ENCODE assay signal across 12 cellular contexts in the genomic region with DNA sequence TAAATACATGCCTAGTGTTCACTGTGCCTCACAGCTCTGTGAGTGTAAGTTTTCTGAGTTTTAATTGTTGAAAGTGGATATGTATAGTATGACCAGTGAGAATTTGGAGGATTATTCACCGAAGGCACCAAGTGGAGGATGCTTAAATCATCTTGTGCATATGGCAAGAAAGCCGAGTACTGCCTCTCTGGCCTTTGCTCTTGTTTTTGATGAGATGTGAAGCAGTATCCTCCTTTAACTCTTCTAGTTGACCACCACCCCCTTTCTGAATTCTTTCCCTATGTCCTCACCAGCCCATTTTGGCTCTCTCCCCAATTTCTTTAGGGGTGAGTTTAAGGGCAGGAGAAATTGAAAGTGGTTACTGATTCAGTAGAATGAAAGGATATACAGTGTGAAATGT.
DNase-seq lines count a peak whose midpoint lies in the region; ATAC-seq and TF ChIP-seq lines count a peak whose summit lies in the region.
"Had no signal": no experiment of that assay in that cellular context is flagged by ENCODE, and none has a peak within 500 bp of the region (broad histone marks: within the 10 kb centered on the region; RNA-seq: fewer than 3 reads in every experiment).

No MANE protein-coding gene starts in this region.

- no peaks in the 10 kb centered on the region for H3K9me3 Mint-ChIP-seq in natural killer cell treated with Interleukin-12 subunit alpha and Interleukin-12 subunit beta and Interleukin-15 and Interleukin-18, amount 100 ng/mL, for 72 hours
- no peaks in the 10 kb centered on the region for H3K9me3 Mint-ChIP-seq in endodermal cell

- no peaks in the 10 kb centered on the region for H3K27me3 Mint-ChIP-seq in natural killer cell treated with Interleukin-12 subunit alpha and Interleukin-12 subunit beta and Interleukin-15 and Interleukin-18, amount 100 ng/mL, for 72 hours
- H3K27me3 Mint-ChIP-seq in endodermal cell (ENCODE audit: insufficient read depth): no peaks in the 10 kb centered on the region

- no peaks in the 10 kb centered on the region for H3K9me3 ChIP-seq in heart right ventricle
- no peaks in the 10 kb centered on the region for H3K9me3 ChIP-seq in endodermal cell (ENCODE audit: control insufficient read depth, low read length)
- H3K9me3 ChIP-seq: A549, pancreas had no signal

- peaks cover 7 to 74% (median 57%) of the 10 kb centered on the region in 9 donors for H3K4me1 ChIP-seq in heart right ventricle
- H3K4me1 ChIP-seq in endodermal cell (ENCODE audit: control insufficient read depth, insufficient read depth, low read length): peaks cover 28% of the 10 kb centered on the region

- H3K27me3 ChIP-seq in heart right ventricle (peaks cover 0 to 46% (median 0%) of the 10 kb centered on the region in 7 donors), endodermal cell (ENCODE audit: control insufficient read depth, insufficient read depth, low read length, poor library complexity, severe bottlenecking) (no peaks in the 10 kb centered on the region)
- H3K27me3 ChIP-seq: pancreas had no signal

- DNase-seq in heart right ventricle: no peak
- no peak for DNase-seq in Right ventricle myocardium superior
- peak; percentile 97 for DNase-seq in choroid plexus epithelial cell (ENCODE audit: low read depth)
- peak; percentile 66 for DNase-seq in myocyte (ENCODE audit: low read depth)
- DNase-seq in natural killer cell treated with Interleukin-12 subunit alpha and Interleukin-12 subunit beta and Interleukin-15 and Interleukin-18, amount 100 ng/mL, for 72 hours (ENCODE audit: low spot score): no peak
- no peak for DNase-seq in AML-193 (lab: John Stamatoyannopoulos, UW)
- DNase-seq in endodermal cell: no peak
- DNase-seq: activated CD4-positive, alpha-beta T cell treated with anti-CD3 and anti-CD28 coated beads for 1 hour; NCI-H1417; pancreas had no signal

- no peak overlapping the region for H3K9ac ChIP-seq in endodermal cell (ENCODE audit: extremely low read depth, low read length, poor library complexity, severe bottlenecking)

- no peak overlapping the region for H3K4me3 ChIP-seq in heart right ventricle
- no peak overlapping the region for H3K4me3 ChIP-seq in choroid plexus epithelial cell (ENCODE audit: low read depth, low read length)
- no peak overlapping the region for H3K4me3 ChIP-seq in endodermal cell (ENCODE audit: low read length)
- H3K4me3 ChIP-seq: A549, pancreas had no signal

- no peak overlapping the region for H3K4me3 Mint-ChIP-seq in natural killer cell treated with Interleukin-12 subunit alpha and Interleukin-12 subunit beta and Interleukin-15 and Interleukin-18, amount 100 ng/mL, for 72 hours
- H3K4me3 Mint-ChIP-seq in endodermal cell: no peak overlapping the region

- H3K4me1 Mint-ChIP-seq in natural killer cell treated with Interleukin-12 subunit alpha and Interleukin-12 subunit beta and Interleukin-15 and Interleukin-18, amount 100 ng/mL, for 72 hours (ENCODE audit: low read depth in 2 of 2): no peaks in the 10 kb centered on the region
- H3K4me1 Mint-ChIP-seq in endodermal cell: peaks cover 45% of the 10 kb centered on the region

- TF ChIP-seq CTCF in heart right ventricle (IDR thresholded peaks at IDR 0.05) (no peak), choroid plexus epithelial cell (conservative IDR thresholded peaks at IDR 0.05; ENCODE audit: low read depth, low read length) (no peak), endodermal cell (conservative IDR thresholded peaks at IDR 0.05) (no peak)

- ATAC-seq in heart right ventricle (peak; percentile 6 to 53 (median 44)), Right ventricle myocardium superior (ENCODE audit: poor library complexity) (no peak), GM21423 (IDR thresholded peaks at IDR 0.05; ENCODE audit: unreplicated experiment) (no peak)
- no peak for ATAC-seq in natural killer cell treated with Interleukin-12 subunit alpha and Interleukin-12 subunit beta and Interleukin-15 and Interleukin-18, amount 100 ng/mL, for 72 hours
- ATAC-seq: A549 had no signal

- peaks cover 9% of the 10 kb centered on the region for H3K36me3 Mint-ChIP-seq in natural killer cell treated with Interleukin-12 subunit alpha and Interleukin-12 subunit beta and Interleukin-15 and Interleukin-18, amount 100 ng/mL, for 72 hours
- H3K36me3 Mint-ChIP-seq in endodermal cell (ENCODE audit: low read depth): peaks cover 2% of the 10 kb centered on the region

- 42 to 56% methylated on average over 2 of the region's 2 CpGs for WGBS in heart right ventricle, 2 donors
- WGBS in endodermal cell (ENCODE audit: insufficient coverage in 1 of 2, insufficient read length in 1 of 2), 2 experiments: 95 to 100% methylated on average over 1 to 2 of the region's 2 CpGs

- intact Hi-C loops in heart right ventricle (cut with DNase I): loop anchor here in 3 of 10 donors (5.0 to 10.0 kb wide), 3 partner anchors 78 to 235 kb away; partner anchors contain the start of genes PPP1R12B (in 1 of the 3) and UBE2T (in 1 of the 3)
- intact Hi-C loops in Right ventricle myocardium superior (cut with DNase I): no loop called here

- H3K27ac ChIP-seq in heart right ventricle: peak overlapping the region in 9 of 10 donors; percentile 5 to 74 (median 58)
- no peak overlapping the region for H3K27ac ChIP-seq in endodermal cell (ENCODE audit: low read depth, low read length)
- H3K27ac ChIP-seq: pancreas had no signal

- H3K27ac Mint-ChIP-seq in natural killer cell treated with Interleukin-12 subunit alpha and Interleukin-12 subunit beta and Interleukin-15 and Interleukin-18, amount 100 ng/mL, for 72 hours: no peak overlapping the region
- H3K27ac Mint-ChIP-seq in endodermal cell: no peak overlapping the region

- H3K36me3 ChIP-seq in heart right ventricle: peaks cover 0 to 76% (median 20%) of the 10 kb centered on the region in 9 donors
- no peaks in the 10 kb centered on the region for H3K36me3 ChIP-seq in endodermal cell (ENCODE audit: control insufficient read depth, insufficient read depth, low read length)

Comparison
In these comparisons a context has a peak if more than half of its experiments do, and no peak if none do; other contexts are left out.
1. ATAC-seq: peak in heart right ventricle (8 of 8); none in Right ventricle myocardium superior (single experiment), GM21423 (single experiment) and natural killer cell treated with Interleukin-12 subunit alpha and Interleukin-12 subunit beta and Interleukin-15 and Interleukin-18, amount 100 ng/mL, for 72 hours (0 of 2).
2. DNase-seq: peak in choroid plexus epithelial cell (single experiment) and myocyte (single experiment); none in heart right ventricle (0 of 2), Right ventricle myocardium superior (single experiment), natural killer cell treated with Interleukin-12 subunit alpha and Interleukin-12 subunit beta and Interleukin-15 and Interleukin-18, amount 100 ng/mL, for 72 hours (single experiment), AML-193 (0 of 2) and endodermal cell (single experiment).